Comparison of ENCODE assay signal across 8 cellular contexts in the genomic region with DNA sequence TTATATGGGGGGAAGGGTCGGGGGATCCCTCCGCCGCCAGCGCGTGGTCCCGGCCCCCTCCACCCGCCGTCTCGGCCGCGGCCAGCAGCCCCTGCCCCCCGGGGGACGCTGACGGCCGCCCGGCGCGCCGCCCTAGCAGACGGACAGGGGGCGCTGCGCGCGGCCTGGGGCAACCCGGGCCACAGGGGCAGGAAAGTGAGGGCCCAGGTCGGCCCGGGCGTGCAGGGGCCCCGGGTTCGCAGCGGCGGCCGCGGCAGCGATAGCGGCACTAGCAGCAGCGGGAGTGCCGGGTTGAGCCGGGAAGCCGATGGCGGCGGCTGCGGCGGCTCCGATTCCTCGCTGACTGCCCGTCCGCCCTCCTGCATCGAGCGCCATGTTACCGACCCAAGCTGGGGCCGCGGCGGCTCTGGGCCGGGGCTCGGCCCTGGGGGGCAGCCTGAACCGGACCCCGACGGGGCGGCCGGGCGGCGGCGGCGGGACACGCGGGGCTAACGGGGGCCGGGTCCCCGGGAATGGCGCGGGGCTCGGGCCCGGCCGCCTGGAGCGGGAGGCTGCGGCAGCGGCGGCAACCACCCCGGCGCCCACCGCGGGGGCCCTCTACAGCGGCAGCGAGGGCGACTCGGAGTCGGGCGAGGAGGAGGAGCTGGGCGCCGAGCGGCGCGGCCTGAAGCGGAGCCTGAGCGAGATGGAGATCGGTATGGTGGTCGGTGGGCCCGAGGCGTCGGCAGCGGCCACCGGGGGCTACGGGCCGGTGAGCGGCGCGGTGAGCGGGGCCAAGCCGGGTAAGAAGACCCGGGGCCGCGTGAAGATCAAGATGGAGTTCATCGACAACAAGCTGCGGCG. TPM values are rescaled to one million over a fixed set of nuclear protein-coding genes. Genes with fewer than 3 reads are reported as not detected.
DNase-seq lines count a peak whose midpoint lies in the region; ATAC-seq and TF ChIP-seq lines count a peak whose summit lies in the region.

No MANE protein-coding gene starts in this region.

- no peaks in the 10 kb centered on the region for H3K27me3 ChIP-seq in naive thymus-derived CD4-positive, alpha-beta T cell (ENCODE audit: control insufficient read depth in 2 of 2, insufficient read depth in 2 of 2, low read length in 2 of 2)
- H3K27me3 ChIP-seq in aorta (ENCODE audit: control insufficient read depth in 1 of 2, insufficient read depth in 2 of 2, low read length in 1 of 2), result no peaks in the 10 kb centered on the region

- peaks cover 35 to 49% (median 40%) of the 10 kb centered on the region in 7 donors for H3K4me1 Mint-ChIP-seq in naive thymus-derived CD4-positive, alpha-beta T cell

- CTCF ChIA-PET in naive thymus-derived CD4-positive, alpha-beta T cell (lab: Charles Lee), result no interaction called here

- H3K4me1 ChIP-seq in naive thymus-derived CD4-positive, alpha-beta T cell (ENCODE audit: control insufficient read depth in 2 of 2, insufficient read depth in 2 of 2, low read length in 2 of 2), result peaks cover 26 to 29% of the 10 kb centered on the region in 2 donors
- H3K4me1 ChIP-seq in aorta (ENCODE audit: control insufficient read depth in 1 of 2, insufficient read depth in 2 of 2, low read length in 2 of 2), result no peaks in the 10 kb centered on the region

- H3K4me3 ChIP-seq in naive thymus-derived CD4-positive, alpha-beta T cell (ENCODE audit: low read length), result peak overlapping the region; percentile 76
- H3K4me3 ChIP-seq in aorta (ENCODE audit: low read length in 2 of 2), result peak overlapping the region; percentile 76 to 82

- intact Hi-C loops in naive thymus-derived CD4-positive, alpha-beta T cell (cut with micrococcal nuclease), result loop anchor here (1.0 to 5.0 kb wide), 29 partner anchors 13 to 1384 kb away; partner anchors contain the start of genes ABCC10 (in 2 of the 2), BICRAL (in 2 of the 2), CNPY3 (in 2 of the 2) and GTPBP2 (in 2 of the 2)
- intact Hi-C loops in aorta (cut with DNase I), result no loop called here

- H3K36me3 ChIP-seq in naive thymus-derived CD4-positive, alpha-beta T cell (ENCODE audit: control insufficient read depth in 2 of 3, insufficient read depth in 3 of 3, low read length in 3 of 3), result peaks cover 0 to 23% (median 9%) of the 10 kb centered on the region in 3 experiments
- peaks cover 0 to 6% of the 10 kb centered on the region in 2 donors for H3K36me3 ChIP-seq in aorta (ENCODE audit: control insufficient read depth in 1 of 2, insufficient read depth in 2 of 2, low read length in 1 of 2)

- no peaks in the 10 kb centered on the region for H3K9me3 Mint-ChIP-seq in naive thymus-derived CD4-positive, alpha-beta T cell

- peaks cover 0 to 16% (median 0%) of the 10 kb centered on the region in 5 donors for H3K36me3 Mint-ChIP-seq in naive thymus-derived CD4-positive, alpha-beta T cell

- H3K27ac ChIP-seq in VCaP (peak overlapping the region; percentile 92), aorta (ENCODE audit: low read depth in 1 of 2, low read length in 2 of 2) (peak overlapping the region; percentile 88 to 98)
- H3K27ac ChIP-seq in naive thymus-derived CD4-positive, alpha-beta T cell (ENCODE audit: low read depth, low read length), result peak overlapping the region; percentile 73

- H3K9me3 ChIP-seq in naive thymus-derived CD4-positive, alpha-beta T cell (ENCODE audit: control insufficient read depth in 2 of 3, low read length in 3 of 3), result no peaks in the 10 kb centered on the region
- no peaks in the 10 kb centered on the region for H3K9me3 ChIP-seq in aorta (ENCODE audit: control insufficient read depth, low read length)

- ATAC-seq in GM18870 (IDR thresholded peaks at IDR 0.05; ENCODE audit: unreplicated experiment), result peak; percentile 15
- ATAC-seq in HG03097 (IDR thresholded peaks at IDR 0.05; ENCODE audit: low FRiP score, unreplicated experiment), result peak; percentile 29
- ATAC-seq in naive thymus-derived CD4-positive, alpha-beta T cell, result no peak
- ATAC-seq in aorta (ENCODE audit: low FRiP score), result no peak

- POLR2A ChIA-PET in naive thymus-derived CD4-positive, alpha-beta T cell (lab: Charles Lee), result interaction anchor here (0.6 to 4.9 kb wide), 8 partner anchors 9 to 242 kb away, joined by 3 to 21 read pairs (median 6); partner anchors contain the start of genes CNPY3, CUL9, DNPH1 and KLHDC3

- peaks cover 0 to 2% (median 0%) of the 10 kb centered on the region in 5 donors for H3K27me3 Mint-ChIP-seq in naive thymus-derived CD4-positive, alpha-beta T cell

- peak; percentile 26 for DNase-seq in Ammon's horn (ENCODE audit: low spot score)
- peak; percentile 20 for DNase-seq in effector CD4-positive, alpha-beta T cell
- peak in 7 of 9 donors; percentile 30 to 92 (median 50) for DNase-seq in naive thymus-derived CD4-positive, alpha-beta T cell
- peak in 1 of 2 donors; percentile 82 for DNase-seq in aorta
- DNase-seq in NCI-H1694 (lab: John Stamatoyannopoulos, UW), result no peak

- peak overlapping the region; percentile 91 to 98 (median 95) for H3K27ac Mint-ChIP-seq in naive thymus-derived CD4-positive, alpha-beta T cell

- 0% methylated on average over 53 to 116 of the region's 116 CpGs for WGBS in aorta, 2 donors

- peak; percentile 84 for TF ChIP-seq CTCF in VCaP (conservative IDR thresholded peaks at IDR 0.05)

- peak overlapping the region; percentile 85 to 99 (median 96) for H3K4me3 Mint-ChIP-seq in naive thymus-derived CD4-positive, alpha-beta T cell

RNA-seq across cellular contexts. Expression of gene SRF, which starts 0.4 kb away (rescaled TPM):
- total RNA-seq in naive thymus-derived CD4-positive, alpha-beta T cell, result 10 to 100 TPM; 22.5 to 49.4 (median 26.7) TPM
- 1 to 10 TPM; 4.0 to 6.6 TPM for polyA plus RNA-seq in naive thymus-derived CD4-positive, alpha-beta T cell
- total RNA-seq in aorta, result 100 to 1,000 TPM in 1 of 2 donors, 10 to 100 TPM in 1; 47.5 to 106 TPM
- polyA plus RNA-seq in aorta, result 10 to 100 TPM; 23.8 to 41.4 TPM

RNA-seq across cellular contexts. Expression of gene CUL9, which starts 10.5 kb away (rescaled TPM):
- 100 to 1,000 TPM in 3 of 5 experiments, 10 to 100 TPM in 2; 58.1 to 123 (median 111) TPM for total RNA-seq in naive thymus-derived CD4-positive, alpha-beta T cell
- polyA plus RNA-seq in naive thymus-derived CD4-positive, alpha-beta T cell, result 10 to 100 TPM; 12.3 to 25.6 TPM
- total RNA-seq in aorta, result 10 to 100 TPM; 32.6 to 54.6 TPM
- polyA plus RNA-seq in aorta, result 100 to 1,000 TPM in 1 of 2 donors, 1 to 10 TPM in 1; 8.1 to 106 TPM

RNA-seq across cellular contexts. Expression of gene DNPH1, which starts 57.8 kb away (rescaled TPM):
- total RNA-seq in naive thymus-derived CD4-positive, alpha-beta T cell, result 10 to 100 TPM; 25.4 to 65.7 (median 33.9) TPM
- 100 to 1,000 TPM; 119 to 141 TPM for polyA plus RNA-seq in naive thymus-derived CD4-positive, alpha-beta T cell
- 10 to 100 TPM; 10.2 to 18.1 TPM for total RNA-seq in aorta
- polyA plus RNA-seq in aorta, result 10 to 100 TPM; 36.8 to 87.4 TPM

Comparison
In these comparisons a context has a peak if more than half of its experiments do, and no peak if none do; other contexts are left out.
1. ATAC-seq: peak in GM18870 (single experiment) and HG03097 (single experiment); none in naive thymus-derived CD4-positive, alpha-beta T cell (single experiment) and aorta (single experiment).
2. intact Hi-C loops: an anchor here in naive thymus-derived CD4-positive, alpha-beta T cell (1.0 to 5.0 kb wide); none called in aorta.
3. Peak in every context shown above with its lines, with median percentiles within 50 percentile points of each other: H3K27ac ChIP-seq.